ENCODE assay signal across 21 cellular contexts in the genomic region with DNA sequence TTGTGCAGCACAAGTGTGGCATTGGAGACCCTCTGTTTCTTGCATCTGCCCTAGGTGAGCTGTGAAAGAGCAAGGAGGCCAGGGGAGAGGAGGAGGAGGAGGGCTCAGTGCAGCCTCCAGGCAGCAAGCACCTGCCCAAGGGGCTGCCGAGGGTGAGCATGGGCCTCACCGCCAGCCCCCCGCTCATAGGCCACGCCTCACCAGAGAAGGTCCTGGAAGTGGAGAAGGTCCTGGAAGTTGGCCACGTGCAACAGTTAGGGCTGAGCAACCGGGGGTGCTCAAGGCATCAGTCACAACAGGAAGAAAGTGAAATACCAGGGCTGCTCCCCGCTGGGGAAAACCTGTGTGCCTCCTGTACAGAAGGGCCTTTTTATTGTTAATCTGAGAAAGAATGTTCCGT.
"Had no signal": no experiment of that assay in that cellular context is flagged by ENCODE, and none has a peak within 500 bp of the region (broad histone marks: within the 10 kb centered on the region; RNA-seq: fewer than 3 reads in every experiment).

No MANE protein-coding gene starts in this region.

- H3K27ac ChIP-seq: esophagus muscularis mucosa, right lobe of liver, skin epidermis had no signal

- ATAC-seq: activated naive CD8-positive, alpha-beta T cell treated with anti-CD3 and anti-CD28 coated beads, Interleukin-2, amount 50 U/mL, for 24 hours; left colon; natural killer cell; right lobe of liver; SK-N-SH treated with all-trans-retinoic acid at 6 μM for 48 hours; stimulated activated effector memory CD8-positive, alpha-beta T cell treated with anti-CD3 and anti-CD28 coated beads, Interleukin-12 subunit alpha, Interleukin-12 subunit beta, amount 100 ng/mL, for 72 hours; T-helper 17 cell; WTC11 had no signal

- DNase-seq: activated CD4-positive, alpha-beta memory T cell treated with anti-CD3 and anti-CD28 coated beads, Interleukin-2, amount 10 ng/mL, durations not matched to agents 7 days and 5 days; activated CD4-positive, alpha-beta T cell treated with anti-CD3 and anti-CD28 coated beads for 1 hour; activated CD4-positive, alpha-beta T cell treated with anti-CD3 and anti-CD28 coated beads, Interleukin-2, amount 10 ng/mL, durations not matched to agents 7 days and 5 days; activated naive CD8-positive, alpha-beta T cell treated with anti-CD3 and anti-CD28 coated beads, Interleukin-2, amount 50 U/mL, for 24 hours; amygdala; caudate nucleus; dermis blood vessel endothelial cell; effector CD4-positive, alpha-beta T cell; foreskin melanocyte; left colon; natural killer cell; stimulated activated CD4-positive, alpha-beta T cell treated with anti-CD3 and anti-CD28 coated beads, Interleukin-12 subunit alpha, Interleukin-12 subunit beta, amount 100 ng/mL, for 4 hours; stimulated activated CD4-positive, alpha-beta T cell treated with anti-CD3 and anti-CD28 coated beads, Interleukin-4, amount 100 ng/mL, for 1 hour; substantia nigra; T-helper 17 cell had no signal

- H3K4me1 ChIP-seq: esophagus muscularis mucosa, right lobe of liver had no signal

- H3K4me3 ChIP-seq: esophagus muscularis mucosa, right lobe of liver, skin epidermis had no signal

- H3K36me3 ChIP-seq: esophagus muscularis mucosa, right lobe of liver had no signal

- H3K27me3 ChIP-seq: right lobe of liver had no signal
